ENCODE assay signal across 8 cellular contexts in genomic region chr6:26027491-26028211, GRCh38. TPM values are rescaled to one million over a fixed set of nuclear protein-coding genes. Genes with fewer than 3 reads are reported as not detected.
DNase-seq lines count a peak whose midpoint lies in the region; ATAC-seq and TF ChIP-seq lines count a peak whose summit lies in the region.

No MANE protein-coding gene starts in this region.

- TSS peak; percentile 87 for BruUV-seq in Panc1 (replicated peaks; lab: Mats Ljungman, UMichigan)

- no peak for ATAC-seq in Panc1

- in situ Hi-C loops in Panc1 (cut with HindIII; ENCODE audit: low pct_unique_long_range_greater_than_20kb, low sequenced_read_pairs), result no loop called here
- in situ Hi-C loops in GM13976 (cut with MboI; ENCODE audit: low sequenced_read_pairs, unreplicated experiment), result no loop called here

- H3F3A ChIP-seq in DOHH2 (ENCODE audit: control insufficient read depth, insufficient read depth), result peaks cover 62% of the 10 kb centered on the region

- peak overlapping the region; percentile 67 for H3K4me2 ChIP-seq in DOHH2 (ENCODE audit: low read length)

- CTCF ChIA-PET in Panc1 (lab: Charles Lee), result no interaction called here

- H3K79me2 ChIP-seq in DOHH2 (ENCODE audit: control insufficient read depth, low read length), result no peaks in the 10 kb centered on the region

- POLR2A ChIA-PET in Panc1 (lab: Charles Lee), result interaction anchor here (0.5 to 9.8 kb wide), 3 partner anchors 6 to 161 kb away, joined by 3 to 207 read pairs (median 58); a partner anchor contains a TSS

- WGBS in prostate gland, result 52% methylated on average over 9 of the region's 9 CpGs

- H3K27me3 ChIP-seq in DOHH2 (ENCODE audit: control insufficient read depth, low read length) (no peaks in the 10 kb centered on the region), Panc1 (ENCODE audit: control insufficient read depth, insufficient read depth, low read length) (no peaks in the 10 kb centered on the region), prostate gland (replicated peaks; ENCODE audit: insufficient read depth) (no peaks in the 10 kb centered on the region)

- TF ChIP-seq CTCF in DOHH2 (IDR thresholded peaks at IDR 0.05; ENCODE audit: low read depth, low read length, poor library complexity, severe bottlenecking) (no peak), Panc1 (IDR thresholded peaks at IDR 0.05) (no peak), prostate gland (IDR thresholded peaks at IDR 0.05) (no peak), GM13976 (IDR thresholded peaks at IDR 0.05; ENCODE audit: borderline replicate concordance, control extremely low read depth, extremely low read depth, insufficient read depth, missing control alignments) (no peak)

- H3K4me3 ChIP-seq in DOHH2 (ENCODE audit: low read length) (peak overlapping the region; percentile 73), Panc1 (ENCODE audit: low read depth in 2 of 2, low read length in 2 of 2) (peak overlapping the region; percentile 95 to 96), prostate gland (peak overlapping the region; percentile 55 to 67)

- peak overlapping the region; percentile 98 for H3K27ac ChIP-seq in DOHH2 (ENCODE audit: low read depth, low read length)
- peak overlapping the region; percentile 100 for H3K27ac ChIP-seq in Panc1 (ENCODE audit: low read length)
- H3K27ac ChIP-seq in epithelial cell of prostate, result peak overlapping the region; percentile 66
- peak overlapping the region; percentile 88 to 91 for H3K27ac ChIP-seq in prostate gland

- H3K9me3 ChIP-seq in DOHH2 (ENCODE audit: control insufficient read depth, insufficient read depth, low read length) (no peaks in the 10 kb centered on the region), Panc1 (ENCODE audit: control insufficient read depth, insufficient read depth, low read depth, low read length) (no peaks in the 10 kb centered on the region), prostate gland (no peaks in the 10 kb centered on the region)

- peaks cover 83% of the 10 kb centered on the region for H3K4me1 ChIP-seq in DOHH2 (ENCODE audit: control insufficient read depth, low read length)
- H3K4me1 ChIP-seq in Panc1 (ENCODE audit: control insufficient read depth, insufficient read depth, low read length), result peaks cover 51% of the 10 kb centered on the region
- H3K4me1 ChIP-seq in prostate gland (replicated peaks), result no peaks in the 10 kb centered on the region

- H3K36me3 ChIP-seq in DOHH2 (ENCODE audit: control insufficient read depth, low read length), result peaks cover 13% of the 10 kb centered on the region
- H3K36me3 ChIP-seq in Panc1 (ENCODE audit: control insufficient read depth, insufficient read depth, low read length), result no peaks in the 10 kb centered on the region
- H3K36me3 ChIP-seq in prostate gland, result no peaks in the 10 kb centered on the region

- TF ChIP-seq POLR2A in prostate gland (IDR thresholded peaks at IDR 0.05), result no peak

- DNase-seq in Panc1 (ENCODE audit: low read depth, low spot score) (no peak), epithelial cell of prostate (ENCODE audit: low read depth, low spot score) (no peak), prostate gland (ENCODE audit: low spot score) (no peak), GOT3 (lab: John Stamatoyannopoulos, UW) (no peak), GM13976 (ENCODE audit: low spot score) (no peak), Ammon's horn (ENCODE audit: low spot score) (no peak), DMS53 (lab: John Stamatoyannopoulos, UW) (no peak)

- H4K20me1 ChIP-seq in DOHH2 (ENCODE audit: control insufficient read depth, insufficient read depth, low read depth, low read length), result no peaks in the 10 kb centered on the region

- H3K9me2 ChIP-seq in DOHH2 (replicated peaks; ENCODE audit: control insufficient read depth, low read length), result no peaks in the 10 kb centered on the region

- intact Hi-C loops in Panc1 (cut with micrococcal nuclease; ENCODE audit: unreplicated experiment), result loop anchor here (2.0 kb wide), 2 partner anchors 17 to 1787 kb away; a partner anchor contains a TSS
- intact Hi-C loops in prostate gland (cut with DNase I), result loop anchor here (5.0 kb wide), 1 partner anchor 170 kb away; a partner anchor contains a TSS

RNA-seq across cellular contexts. Expression of gene HFE, which starts 59.6 kb away (rescaled TPM):
- total RNA-seq in Panc1 (2021; ENCODE audit: unreplicated experiment) (12.1 TPM), prostate gland (10 to 100 TPM in 1 of 2 donors, 1 to 10 TPM in 1; 8.9 to 16.6 TPM)
- 17.7 TPM for polyA plus RNA-seq in Panc1 (2012; ENCODE audit: insufficient read length)
